In the genomic region with DNA sequence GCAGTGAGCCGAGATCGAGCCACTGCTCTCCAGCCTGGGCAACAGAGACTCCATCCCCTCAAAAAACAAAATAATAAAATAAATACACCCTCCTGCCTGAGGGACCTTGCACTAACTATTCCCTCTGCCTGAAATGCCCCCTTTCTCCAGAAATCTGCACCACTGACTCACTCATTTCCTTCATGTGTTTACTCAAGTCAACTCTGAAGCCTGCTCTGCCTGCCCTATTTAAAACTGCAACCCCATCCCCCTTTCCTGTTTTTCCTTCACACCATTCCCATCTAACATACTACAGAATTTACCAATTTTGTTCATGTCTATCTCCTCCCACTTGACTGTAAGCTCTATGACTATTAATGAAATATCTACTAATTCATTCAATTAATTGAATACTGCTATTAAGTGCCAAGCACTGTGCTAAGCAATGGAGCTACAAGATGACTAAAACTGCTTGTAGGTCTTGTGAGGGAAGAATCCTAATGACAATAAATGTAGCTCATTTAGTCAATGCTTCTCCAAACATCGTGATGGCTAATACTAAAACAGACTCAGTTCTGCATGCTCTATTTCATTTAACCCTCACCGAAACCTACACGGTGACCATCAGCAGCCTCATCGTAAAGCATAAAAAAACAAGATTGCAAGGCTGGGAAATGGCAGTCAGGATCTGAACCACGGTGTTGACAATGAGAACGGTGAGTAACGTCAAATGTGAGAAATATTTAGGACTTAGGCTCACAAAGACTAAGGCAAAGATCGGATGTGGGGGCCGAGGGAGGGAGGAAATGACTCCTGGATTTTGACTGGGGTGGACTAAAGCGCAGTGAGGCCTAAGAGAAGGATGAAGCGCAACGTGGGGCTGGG, we compare ENCODE assay signal across 8 cellular contexts. TPM values are rescaled to one million over a fixed set of nuclear protein-coding genes. Genes with fewer than 3 reads are reported as not detected.
DNase-seq lines count a peak whose midpoint lies in the region; ATAC-seq and TF ChIP-seq lines count a peak whose summit lies in the region.

No MANE protein-coding gene starts in this region.

- H3K4me1 ChIP-seq in lower lobe of right lung: peaks cover 26% of the 10 kb centered on the region
- peaks cover 23 to 48% (median 27%) of the 10 kb centered on the region in 4 donors for H3K4me1 ChIP-seq in upper lobe of left lung

- no peak for TF ChIP-seq POLR2A in upper lobe of left lung (IDR thresholded peaks at IDR 0.05)

- peak overlapping the region; percentile 79 for H3K27ac ChIP-seq in brain microvascular endothelial cell
- peak overlapping the region; percentile 85 for H3K27ac ChIP-seq in lower lobe of right lung
- H3K27ac ChIP-seq in upper lobe of left lung: peak overlapping the region; percentile 81 to 95 (median 88)

- no peak for ATAC-seq in lower lobe of right lung
- no peak for ATAC-seq in upper lobe of left lung (ENCODE audit: low FRiP score in 2 of 2)

- WGBS in upper lobe of left lung, 2 donors: 13 to 17% methylated on average over 14 of the region's 14 CpGs

- intact Hi-C loops in lower lobe of right lung (cut with DNase I): no loop called here

- peaks cover 8% of the 10 kb centered on the region for H3K36me3 ChIP-seq in brain microvascular endothelial cell (replicated peaks)
- peaks cover 17% of the 10 kb centered on the region for H3K36me3 ChIP-seq in lower lobe of right lung
- peaks cover 4 to 15% (median 12%) of the 10 kb centered on the region in 4 donors for H3K36me3 ChIP-seq in upper lobe of left lung

- H3K27me3 ChIP-seq in brain microvascular endothelial cell (replicated peaks): no peaks in the 10 kb centered on the region
- no peaks in the 10 kb centered on the region for H3K27me3 ChIP-seq in lower lobe of right lung (ENCODE audit: low read depth)
- no peaks in the 10 kb centered on the region for H3K27me3 ChIP-seq in upper lobe of left lung

- H3K9me3 ChIP-seq in lower lobe of right lung (no peaks in the 10 kb centered on the region), upper lobe of left lung (no peaks in the 10 kb centered on the region)

- TF ChIP-seq CTCF in brain microvascular endothelial cell (IDR thresholded peaks at IDR 0.05; ENCODE audit: low read depth, low read length, missing control alignments) (no peak), lower lobe of right lung (IDR thresholded peaks at IDR 0.05) (no peak), upper lobe of left lung (IDR thresholded peaks at IDR 0.05) (no peak)

- H3K4me3 ChIP-seq in brain microvascular endothelial cell (ENCODE audit: low read depth, low read length) (peak overlapping the region; percentile 86), lower lobe of right lung (peak overlapping the region; percentile 82), upper lobe of left lung (peak overlapping the region; percentile 54 to 90 (median 75))

- no peak for TF ChIP-seq EP300 in upper lobe of left lung (IDR thresholded peaks at IDR 0.05)

- peak; percentile 63 for DNase-seq in NCI-H510A treated with DMSO at 0.1 percent for 48 hours (lab: John Stamatoyannopoulos, UW)
- DNase-seq in NCI-H510A (lab: John Stamatoyannopoulos, UW): no peak
- DNase-seq in NCI-H1417 (lab: John Stamatoyannopoulos, UW): peak in 2 of 3 experiments; percentile 37 to 72
- peak; percentile 64 for DNase-seq in brain microvascular endothelial cell
- no peak for DNase-seq in lower lobe of right lung
- no peak for DNase-seq in upper lobe of left lung
- DNase-seq in SKM-1 treated with dmso at 0.1 percent for 144 hours (lab: John Stamatoyannopoulos, UW; ENCODE audit: unreplicated experiment): no peak
- no peak for DNase-seq in HT-29 (ENCODE audit: low spot score)

- in situ Hi-C loops in brain microvascular endothelial cell (cut with HindIII; ENCODE audit: low pct_ligation_motif_present, low sequenced_read_pairs): no loop called here

RNA-seq across cellular contexts. Expression of a gene that starts 0.7 kb away (rescaled TPM):
- 15.3 TPM for total RNA-seq in lower lobe of right lung
- total RNA-seq in upper lobe of left lung: 10 to 100 TPM in 3 of 6 donors, 1 to 10 TPM in 3; 5.0 to 22.1 (median 10.2) TPM
- 10.7 and 11.0 TPM in 2 replicates for total RNA-seq in HT-29 (2014; rRNA removed; shearing (Covaris generic))

RNA-seq across cellular contexts. Expression of a gene that starts 35.9 kb away (rescaled TPM):
- total RNA-seq in lower lobe of right lung: 57.1 TPM
- total RNA-seq in upper lobe of left lung: 10 to 100 TPM; 16.8 to 53.8 (median 42.0) TPM
- total RNA-seq in HT-29 (2014; rRNA removed; shearing (Covaris generic)): 22.9 and 25.4 TPM in 2 replicates

RNA-seq across cellular contexts. Expression of a gene that starts 58.3 kb away (rescaled TPM):
- 79.5 TPM for total RNA-seq in lower lobe of right lung
- total RNA-seq in upper lobe of left lung: 100 to 1,000 TPM in 1 of 6 donors, 10 to 100 TPM in 5; 52.4 to 101 (median 91.9) TPM
- total RNA-seq in HT-29 (2014; rRNA removed; shearing (Covaris generic)): 75.2 and 90.4 TPM in 2 replicates

Comparison
In these comparisons a context has a peak if more than half of its experiments do, and no peak if none do; other contexts are left out.
1. DNase-seq: peak in NCI-H510A treated with DMSO at 0.1 percent for 48 hours (single experiment), NCI-H1417 (2 of 3) and brain microvascular endothelial cell (single experiment); none in NCI-H510A (single experiment), lower lobe of right lung (single experiment), upper lobe of left lung (0 of 2), SKM-1 treated with dmso at 0.1 percent for 144 hours (single experiment) and HT-29 (single experiment).
2. Peak in every context shown above with its lines, with median percentiles within 50 percentile points of each other: H3K27ac ChIP-seq and H3K4me3 ChIP-seq.